In genomic region chr20:34514034-34514433, GRCh38 we compare ENCODE assay signal across 9 cellular contexts. TPM values are rescaled to one million over a fixed set of nuclear protein-coding genes. Genes with fewer than 3 reads are reported as not detected.
DNase-seq lines count a peak whose midpoint lies in the region; ATAC-seq and TF ChIP-seq lines count a peak whose summit lies in the region.
"Not testable (repeated sequence)": the region's sequence is repeated elsewhere in the genome, so short reads cannot be mapped to it uniquely, and the experiment has no call there.
"Had no signal": no experiment of that assay in that cellular context is flagged by ENCODE, and none has a peak within 500 bp of the region (broad histone marks: within the 10 kb centered on the region; RNA-seq: fewer than 3 reads in every experiment).

No MANE protein-coding gene starts in this region.

- H4K20me1 ChIP-seq in neural progenitor cell (ENCODE audit: low read depth): peaks cover 19% of the 10 kb centered on the region

- not testable (repeated sequence) for H3K18ac ChIP-seq in mesenchymal stem cell (ENCODE audit: low read depth in 1 of 2, low read length in 2 of 2)

- not testable (repeated sequence) for DNase-seq in Caco-2; NT2/D1 (ENCODE audit: low read depth, low spot score); activated CD4-positive, alpha-beta T cell treated with anti-CD3 and anti-CD28 coated beads for 36 hours; epithelial cell of prostate (ENCODE audit: low read depth, low spot score); mesenchymal stem cell; neural progenitor cell (ENCODE audit: low spot score)

- H3K4ac ChIP-seq in mesenchymal stem cell (ENCODE audit: low read depth in 1 of 2, low read length in 2 of 2): not testable (repeated sequence)

- not testable (repeated sequence) for H3K9me3 Mint-ChIP-seq in Caco-2 (ENCODE audit: unreplicated experiment); activated CD4-positive, alpha-beta T cell treated with anti-CD3 and anti-CD28 coated beads for 36 hours (ENCODE audit: low read depth); brain; neural progenitor cell

- TF ChIP-seq CTCF in Caco-2 (IDR thresholded peaks at IDR 0.05; ENCODE audit: insufficient read depth in 1 of 2, low read depth in 1 of 2, low read length in 1 of 2, severe bottlenecking in 1 of 2, unreplicated experiment in 1 of 2); brain (conservative IDR thresholded peaks at IDR 0.05); neural progenitor cell (IDR thresholded peaks at IDR 0.05): not testable (repeated sequence)

- H3K4me3 ChIP-seq in Caco-2 (ENCODE audit: low read depth, low read length); NT2/D1 (ENCODE audit: insufficient read length, low read depth); mesenchymal stem cell (ENCODE audit: insufficient read depth in 1 of 2, low read depth in 1 of 2, low read length in 2 of 2); neural progenitor cell: not testable (repeated sequence)

- H3K9ac ChIP-seq in NT2/D1 (ENCODE audit: insufficient read length, low read depth): peak overlapping the region; percentile 8
- H3K9ac ChIP-seq in mesenchymal stem cell (ENCODE audit: low read length); neural progenitor cell: not testable (repeated sequence)

- H3K23ac ChIP-seq in mesenchymal stem cell (ENCODE audit: low read length in 2 of 2): not testable (repeated sequence)

- H3K79me2 ChIP-seq in neural progenitor cell (ENCODE audit: low read depth): peaks cover 25% of the 10 kb centered on the region

- not testable (repeated sequence) for H2BK12ac ChIP-seq in mesenchymal stem cell (ENCODE audit: low read length in 2 of 2)

- intact Hi-C loops in Caco-2 (cut with micrococcal nuclease; ENCODE audit: unreplicated experiment); activated CD4-positive, alpha-beta T cell treated with anti-CD3 and anti-CD28 coated beads for 36 hours (cut with DNase I, micrococcal nuclease): not testable (repeated sequence)

- H3K4me2 ChIP-seq in mesenchymal stem cell (ENCODE audit: low read length, poor library complexity, severe bottlenecking); neural progenitor cell: not testable (repeated sequence)

- not testable (repeated sequence) for H3K4me1 ChIP-seq in Caco-2; NT2/D1 (ENCODE audit: insufficient read depth, insufficient read length); mesenchymal stem cell (ENCODE audit: control insufficient read depth, insufficient read depth, low read depth, low read length); neural progenitor cell

- H3K36me3 ChIP-seq in Caco-2 (ENCODE audit: control insufficient read depth, insufficient read depth, low read length); neural progenitor cell: not testable (repeated sequence)
- H3K36me3 ChIP-seq in NT2/D1 (ENCODE audit: insufficient read depth, insufficient read length, low read length): peaks cover 42% of the 10 kb centered on the region
- peaks cover 3 to 45% of the 10 kb centered on the region in 2 experiments for H3K36me3 ChIP-seq in mesenchymal stem cell (ENCODE audit: control insufficient read depth in 1 of 2, insufficient read depth in 2 of 2, low read depth in 1 of 2, low read length in 2 of 2)

- not testable (repeated sequence) for H2BK120ac ChIP-seq in mesenchymal stem cell (ENCODE audit: low read depth, low read length)

- not testable (repeated sequence) for H3K27me3 ChIP-seq in Caco-2 (replicated peaks; ENCODE audit: control insufficient read depth, insufficient read depth, low read length); NT2/D1 (ENCODE audit: insufficient read depth, insufficient read length); mesenchymal stem cell (ENCODE audit: control insufficient read depth in 1 of 2, insufficient read depth in 1 of 2, low read length in 2 of 2); neural progenitor cell

- peaks cover 19% of the 10 kb centered on the region for H3K4me1 Mint-ChIP-seq in Caco-2 (ENCODE audit: low read depth, unreplicated experiment)
- peaks cover 28% of the 10 kb centered on the region for H3K4me1 Mint-ChIP-seq in activated CD4-positive, alpha-beta T cell treated with anti-CD3 and anti-CD28 coated beads for 36 hours
- peaks cover 35% of the 10 kb centered on the region for H3K4me1 Mint-ChIP-seq in brain
- peaks cover 33% of the 10 kb centered on the region for H3K4me1 Mint-ChIP-seq in neural progenitor cell

- H3F3A ChIP-seq in neural progenitor cell (ENCODE audit: low read depth): peaks cover 26% of the 10 kb centered on the region

- not testable (repeated sequence) for H3K9me3 ChIP-seq in Caco-2; NT2/D1 (ENCODE audit: insufficient read depth, low read length); mesenchymal stem cell (ENCODE audit: control insufficient read depth, low read length); neural progenitor cell (ENCODE audit: low read depth)

- not testable (repeated sequence) for H4K91ac ChIP-seq in mesenchymal stem cell (ENCODE audit: low read length)

- not testable (repeated sequence) for H3K79me1 ChIP-seq in mesenchymal stem cell (replicated peaks; ENCODE audit: low read length, poor library complexity, severe bottlenecking)

- not testable (repeated sequence) for H2BK15ac ChIP-seq in mesenchymal stem cell (ENCODE audit: low read depth, poor library complexity, severe bottlenecking)

- POLR2A ChIA-PET in Caco-2 (lab: Charles Lee); activated CD4-positive, alpha-beta T cell treated with anti-CD3 and anti-CD28 coated beads for 36 hours (lab: Charles Lee): not testable (repeated sequence)

- peak overlapping the region; percentile 91 for H3K27ac Mint-ChIP-seq in Caco-2 (ENCODE audit: unreplicated experiment)
- not testable (repeated sequence) for H3K27ac Mint-ChIP-seq in activated CD4-positive, alpha-beta T cell treated with anti-CD3 and anti-CD28 coated beads for 36 hours; neural progenitor cell
- peak overlapping the region in 4 of 5 experiments; percentile 46 to 100 (median 76) for H3K27ac Mint-ChIP-seq in brain

- not testable (repeated sequence) for H2AK5ac ChIP-seq in mesenchymal stem cell (ENCODE audit: low read length, severe bottlenecking)

- H3K4me3 Mint-ChIP-seq in Caco-2 (ENCODE audit: unreplicated experiment) (peak overlapping the region; percentile 85), brain (peak overlapping the region in 2 of 5 experiments; percentile 92 to 99), neural progenitor cell (peak overlapping the region; percentile 64)
- H3K4me3 Mint-ChIP-seq in activated CD4-positive, alpha-beta T cell treated with anti-CD3 and anti-CD28 coated beads for 36 hours: peak overlapping the region; percentile 97

- CTCF ChIA-PET in Caco-2 (lab: Charles Lee): interaction anchor here (0.6 to 4.4 kb wide), 3 partner anchors 9 to 211 kb away, joined by 3 to 75 read pairs (median 5); no protein-coding TSS in a partner anchor
- CTCF ChIA-PET in activated CD4-positive, alpha-beta T cell treated with anti-CD3 and anti-CD28 coated beads for 36 hours (lab: Charles Lee): interaction anchor here (0.6 to 7.8 kb wide), 8 partner anchors 24 to 211 kb away, joined by 3 to 82 read pairs (median 4); partner anchors contain the start of gene AHCY

- H3K27me3 Mint-ChIP-seq in Caco-2 (ENCODE audit: insufficient read depth, unreplicated experiment); activated CD4-positive, alpha-beta T cell treated with anti-CD3 and anti-CD28 coated beads for 36 hours; neural progenitor cell (ENCODE audit: insufficient read depth, low read depth): not testable (repeated sequence)
- H3K27me3 Mint-ChIP-seq in brain: peaks cover 16% of the 10 kb centered on the region

- not testable (repeated sequence) for H2BK5ac ChIP-seq in mesenchymal stem cell (ENCODE audit: low read depth, low read length, poor library complexity, severe bottlenecking)

- not testable (repeated sequence) for H2AFZ ChIP-seq in mesenchymal stem cell (ENCODE audit: low read depth, low read length); neural progenitor cell (replicated peaks)

- H4K8ac ChIP-seq in mesenchymal stem cell (ENCODE audit: low read length): not testable (repeated sequence)

- not testable (repeated sequence) for BruUV-seq in Caco-2 (replicated peaks; lab: Mats Ljungman, UMichigan)

- not testable (repeated sequence) for H3K14ac ChIP-seq in mesenchymal stem cell (ENCODE audit: low read length in 2 of 2)

- peaks cover 88% of the 10 kb centered on the region for H3K36me3 Mint-ChIP-seq in Caco-2 (ENCODE audit: insufficient read depth, unreplicated experiment)
- H3K36me3 Mint-ChIP-seq in activated CD4-positive, alpha-beta T cell treated with anti-CD3 and anti-CD28 coated beads for 36 hours (ENCODE audit: low read depth); neural progenitor cell: not testable (repeated sequence)
- peaks cover 22% of the 10 kb centered on the region for H3K36me3 Mint-ChIP-seq in brain

- 96% methylated on average over 17 of the region's 17 CpGs for WGBS in mesenchymal stem cell

- ATAC-seq in activated CD4-positive, alpha-beta T cell treated with anti-CD3 and anti-CD28 coated beads for 36 hours: not testable (repeated sequence)

- H3K27ac ChIP-seq in epithelial cell of prostate (peak overlapping the region; percentile 90), mesenchymal stem cell (ENCODE audit: low read length, poor library complexity, severe bottlenecking) (peak overlapping the region; percentile 35)
- not testable (repeated sequence) for H3K27ac ChIP-seq in neural progenitor cell

RNA-seq across cellular contexts. Expression of gene DYNLRB1, which starts 2.2 kb away (rescaled TPM):
- total RNA-seq in Caco-2 (2022) (357 and 359 TPM in 2 replicates), neural progenitor cell (ENCODE audit: low replicate concordance) (73.1 and 106 TPM in 2 replicates)
- 100 to 1,000 TPM in 1 of 2 experiments, 10 to 100 TPM in 1; 83.5 to 122 TPM for total RNA-seq in activated CD4-positive, alpha-beta T cell treated with anti-CD3 and anti-CD28 coated beads for 36 hours
- polyA plus RNA-seq in brain (ENCODE audit: insufficient read depth, low read depth, low replicate concordance): 1,097 TPM
- polyA plus RNA-seq in mesenchymal stem cell (2013, experiment 1 of 2): 344 TPM
- polyA plus RNA-seq in mesenchymal stem cell (2013, experiment 2 of 2): 339 TPM

RNA-seq across cellular contexts. Expression of gene MAP1LC3A, which starts 44.5 kb away (rescaled TPM):
- total RNA-seq in Caco-2 (2022) (0.88 and 0.95 TPM in 2 replicates), neural progenitor cell (ENCODE audit: low replicate concordance) (5.5 and 8.5 TPM in 2 replicates)
- total RNA-seq in activated CD4-positive, alpha-beta T cell treated with anti-CD3 and anti-CD28 coated beads for 36 hours: 1 to 10 TPM; 2.5 to 2.7 TPM
- polyA plus RNA-seq in brain (ENCODE audit: insufficient read depth, low read depth, low replicate concordance): 298 TPM
- 34.0 TPM for polyA plus RNA-seq in mesenchymal stem cell (2013, experiment 1 of 2)
- 33.2 TPM for polyA plus RNA-seq in mesenchymal stem cell (2013, experiment 2 of 2)
- total RNA-seq: HT1080, PC-9 had no signal
